ENCODE assay signal across 17 cellular contexts in the genomic region with DNA sequence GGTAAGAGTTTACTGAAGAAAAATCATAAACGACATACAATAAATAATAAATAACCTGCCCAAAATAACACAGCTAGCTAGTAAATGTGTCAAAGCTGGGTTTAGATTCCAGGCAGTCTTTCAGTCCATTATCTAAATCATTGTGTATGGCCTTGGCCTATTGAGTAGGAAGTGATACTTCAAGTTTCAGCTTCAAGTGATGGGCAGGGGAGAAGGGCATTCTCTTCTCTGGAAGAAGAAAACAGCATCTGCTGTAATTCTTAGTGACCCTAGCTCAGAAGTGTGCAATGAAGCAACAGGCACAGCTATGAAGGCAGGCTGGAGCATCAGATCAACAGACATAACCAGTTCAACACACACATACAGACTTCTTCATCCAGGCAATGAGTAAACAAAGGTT. TPM values are rescaled to one million over a fixed set of nuclear protein-coding genes. Genes with fewer than 3 reads are reported as not detected.
DNase-seq lines count a peak whose midpoint lies in the region; ATAC-seq and TF ChIP-seq lines count a peak whose summit lies in the region.
"Had no signal": no experiment of that assay in that cellular context is flagged by ENCODE, and none has a peak within 500 bp of the region (broad histone marks: within the 10 kb centered on the region; RNA-seq: fewer than 3 reads in every experiment).

No MANE protein-coding gene starts in this region.

- intact Hi-C loops in Calu3 (cut with micrococcal nuclease; ENCODE audit: unreplicated experiment): no loop called here

- CTCF ChIA-PET in Calu3 (lab: Charles Lee): interaction anchor here (0.6 kb wide), 1 partner anchor 25 kb away, joined by 3 read pairs; no protein-coding TSS in a partner anchor

- H3K9me3 Mint-ChIP-seq in Calu3 (ENCODE audit: low read depth, unreplicated experiment) (no peaks in the 10 kb centered on the region), osteocyte (ENCODE audit: unreplicated experiment) (peaks cover 4% of the 10 kb centered on the region)
- peaks cover 2% of the 10 kb centered on the region for H3K9me3 Mint-ChIP-seq in activated T-cell treated with anti-CD3 and anti-CD28 coated beads, Interleukin-2, amount 50 U/mL, for 24 hours

- TF ChIP-seq CTCF in Calu3 (IDR thresholded peaks at IDR 0.05; ENCODE audit: unreplicated experiment) (no peak), VCaP (conservative IDR thresholded peaks at IDR 0.05) (no peak), osteocyte (IDR thresholded peaks at IDR 0.05) (no peak)

- no TSS peak for BruUV-seq in Calu3 (replicated peaks; lab: Mats Ljungman, UMichigan)

- peaks cover 17% of the 10 kb centered on the region for H3K4me1 Mint-ChIP-seq in Calu3 (ENCODE audit: low read depth, unreplicated experiment)
- peaks cover 37% of the 10 kb centered on the region for H3K4me1 Mint-ChIP-seq in osteocyte (ENCODE audit: unreplicated experiment)
- H3K4me1 Mint-ChIP-seq in activated T-cell treated with anti-CD3 and anti-CD28 coated beads, Interleukin-2, amount 50 U/mL, for 24 hours (ENCODE audit: low read depth): peaks cover 43% of the 10 kb centered on the region

- H3K27ac Mint-ChIP-seq in Calu3 (ENCODE audit: unreplicated experiment) (peak overlapping the region; percentile 14), osteocyte (ENCODE audit: unreplicated experiment) (peak overlapping the region; percentile 13)
- no peak overlapping the region for H3K27ac Mint-ChIP-seq in activated T-cell treated with anti-CD3 and anti-CD28 coated beads, Interleukin-2, amount 50 U/mL, for 24 hours

- no peak for DNase-seq in Calu3
- DNase-seq in osteocyte (ENCODE audit: extremely low spot score, unreplicated experiment): no peak
- no peak for DNase-seq in activated T-cell treated with anti-CD3 and anti-CD28 coated beads, Interleukin-2, amount 50 U/mL, for 24 hours
- no peak for DNase-seq in NCI-H146 treated with DMSO at 0.1 percent for 48 hours (lab: John Stamatoyannopoulos, UW; ENCODE audit: unreplicated experiment)
- no peak for DNase-seq in NCI-H510A (lab: John Stamatoyannopoulos, UW)
- DNase-seq: AML-193, GDM1, H7, NCI-H1417 treated with DMSO at 0.1 percent for 48 hours, NCI-H1930, NCI-H226, NCI-H524 treated with DMSO at 0.1 percent for 48 hours, PC-3, T-helper 1 cell had no signal

- ATAC-seq in HG03354 (IDR thresholded peaks at IDR 0.05; ENCODE audit: poor library complexity, severe bottlenecking, unreplicated experiment) (peak; percentile 42), HG02798 (IDR thresholded peaks at IDR 0.05; ENCODE audit: poor library complexity, unreplicated experiment) (no peak)
- ATAC-seq: PC-3 had no signal

- H3K27me3 Mint-ChIP-seq in Calu3 (ENCODE audit: unreplicated experiment) (no peaks in the 10 kb centered on the region), osteocyte (ENCODE audit: unreplicated experiment) (no peaks in the 10 kb centered on the region)
- no peaks in the 10 kb centered on the region for H3K27me3 Mint-ChIP-seq in activated T-cell treated with anti-CD3 and anti-CD28 coated beads, Interleukin-2, amount 50 U/mL, for 24 hours

- peaks cover 4% of the 10 kb centered on the region for H3K36me3 Mint-ChIP-seq in Calu3 (ENCODE audit: insufficient read depth, unreplicated experiment)
- no peaks in the 10 kb centered on the region for H3K36me3 Mint-ChIP-seq in osteocyte (ENCODE audit: unreplicated experiment)
- peaks cover 9% of the 10 kb centered on the region for H3K36me3 Mint-ChIP-seq in activated T-cell treated with anti-CD3 and anti-CD28 coated beads, Interleukin-2, amount 50 U/mL, for 24 hours (ENCODE audit: low read depth)

- H3K4me3 Mint-ChIP-seq in Calu3 (ENCODE audit: low read depth, unreplicated experiment) (no peak overlapping the region), osteocyte (ENCODE audit: unreplicated experiment) (no peak overlapping the region)
- no peak overlapping the region for H3K4me3 Mint-ChIP-seq in activated T-cell treated with anti-CD3 and anti-CD28 coated beads, Interleukin-2, amount 50 U/mL, for 24 hours

- peak overlapping the region; percentile 12; the same call in 1 of the 2 replicates for H3K27ac ChIP-seq in VCaP

RNA-seq across cellular contexts. Expression of a gene that starts 42.5 kb away (rescaled TPM):
- total RNA-seq in Calu3 (2022) (46.0 and 46.5 TPM in 2 replicates), osteocyte (43.0 and 45.4 TPM in 2 replicates)
